8 cellular contexts compared by ENCODE assay signal in genomic region chr14:49586673-49587460, GRCh38. TPM values are rescaled to one million over a fixed set of nuclear protein-coding genes. Genes with fewer than 3 reads are reported as not detected.
DNase-seq lines count a peak whose midpoint lies in the region; ATAC-seq and TF ChIP-seq lines count a peak whose summit lies in the region.

No MANE protein-coding gene starts in this region.

- peak; percentile 56 to 98 (median 81) for TF ChIP-seq CTCF in HCT116 (IDR thresholded peaks at IDR 0.05 in 2 of 3, conservative IDR thresholded peaks at IDR 0.05 in 1 of 3; ENCODE audit: borderline replicate concordance in 1 of 3, insufficient read depth in 1 of 3, low read depth in 2 of 3, low read length in 2 of 3)
- TF ChIP-seq CTCF in RWPE2 (IDR thresholded peaks at IDR 0.05; ENCODE audit: poor library complexity, severe bottlenecking), result peak; percentile 99
- peak; percentile 73 to 90 (median 82) for TF ChIP-seq CTCF in heart right ventricle (IDR thresholded peaks at IDR 0.05)

- ATAC-seq in HCT116 (peak; percentile 27), RWPE2 (ENCODE audit: low read depth) (peak; percentile 17), heart right ventricle (peak; percentile 2 to 48 (median 22))

- peak overlapping the region; percentile 66 for H3K4me2 ChIP-seq in HCT116 (ENCODE audit: low read length)

- peaks cover 23% of the 10 kb centered on the region; the same call in 1 of the 2 replicates for H4K20me1 ChIP-seq in HCT116 (ENCODE audit: insufficient read depth)

- no peaks in the 10 kb centered on the region for H3K9me2 ChIP-seq in HCT116 (ENCODE audit: insufficient read depth)

- peaks cover 14 to 32% of the 10 kb centered on the region in 2 experiments; a peak in 3 of 4 replicates for H3K36me3 ChIP-seq in HCT116 (ENCODE audit: control insufficient read depth in 1 of 2, insufficient read depth in 2 of 2, low read length in 2 of 2)
- H3K36me3 ChIP-seq in RWPE2 (ENCODE audit: low read depth), result peaks cover 42% of the 10 kb centered on the region
- H3K36me3 ChIP-seq in heart right ventricle, result peaks cover 0 to 29% (median 8%) of the 10 kb centered on the region in 9 donors

- RAD21 ChIA-PET in HCT116 (lab: Charles Lee; ENCODE audit: low non-redundant PET in 1 of 2, low total read pairs in 2 of 2, uncharacterized antibody in 2 of 2, unreplicated experiment in 2 of 2), result no interaction called here

- H3K27ac ChIP-seq in HCT116 (ENCODE audit: low read depth, low read length), result peak overlapping the region; percentile 81
- H3K27ac ChIP-seq in RWPE2 (ENCODE audit: poor library complexity, severe bottlenecking), result peak overlapping the region; percentile 71
- H3K27ac ChIP-seq in heart right ventricle, result peak overlapping the region; percentile 84 to 97 (median 93)

- H3K9ac ChIP-seq in HCT116 (ENCODE audit: low read length), result peak overlapping the region; percentile 40

- DNase-seq in HCT116 (ENCODE audit: low read depth, low spot score) (peak; percentile 72), LoVo (ENCODE audit: low spot score) (peak; percentile 66), RWPE2 (ENCODE audit: low spot score) (no peak), amniotic epithelial cell (ENCODE audit: low read depth) (peak; percentile 71), heart right ventricle (peak in 1 of 2 donors; percentile 20), putamen (ENCODE audit: low spot score) (peak; percentile 65)
- DNase-seq in activated CD4-positive, CD25-positive, alpha-beta regulatory T cell treated with anti-CD3 and anti-CD28 coated beads, Interleukin-2, amount 50 U/mL, for 72 hours, result no peak

- peak; percentile 39 for TF ChIP-seq RAD21 in HCT116 (IDR thresholded peaks at IDR 0.05; ENCODE audit: low read depth)

- H3K4me1 ChIP-seq in HCT116 (ENCODE audit: control insufficient read depth in 1 of 2, insufficient read depth in 2 of 2, low read length in 2 of 2) (peaks cover 12 to 41% of the 10 kb centered on the region in 2 experiments), RWPE2 (ENCODE audit: insufficient read depth, poor library complexity, severe bottlenecking) (peaks cover 25% of the 10 kb centered on the region), heart right ventricle (peaks cover 4 to 41% (median 20%) of the 10 kb centered on the region in 9 donors)

- 0 to 2% methylated on average over 11 to 12 of the region's 21 CpGs for WGBS in heart right ventricle, 2 donors

- BruUV-seq in HCT116 (replicated peaks; lab: Mats Ljungman, UMichigan), result no TSS peak

- POLR2A ChIA-PET in HCT116 (lab: Charles Lee), result interaction anchor here (0.7 to 2.8 kb wide), 8 partner anchors 8 to 725 kb away, joined by 3 to 15 read pairs (median 4); partner anchors contain the start of genes DMAC2L, L2HGDH, LRR1 and MGAT2

- CTCF ChIA-PET in HCT116 (lab: Charles Lee), result interaction anchor here (0.6 to 2.0 kb wide), 11 partner anchors 8 to 1013 kb away, joined by 3 to 16 read pairs (median 4); partner anchors contain the start of genes LRR1, MGAT2 and RPL36AL

- H3K27me3 ChIP-seq in HCT116 (ENCODE audit: insufficient read depth, low read length) (no peaks in the 10 kb centered on the region), RWPE2 (ENCODE audit: insufficient read depth, poor library complexity, severe bottlenecking) (no peaks in the 10 kb centered on the region), heart right ventricle (no peaks in the 10 kb centered on the region)

- H3K4me3 ChIP-seq in GM08714 (ENCODE audit: low read length), result peak overlapping the region; percentile 50; the same call in 1 of the 2 replicates
- H3K4me3 ChIP-seq in HCT116 (replicated peaks in 1 of 2; ENCODE audit: low read depth in 1 of 2, low read length in 2 of 2), result peak overlapping the region; percentile 20 to 44
- peak overlapping the region; percentile 83 for H3K4me3 ChIP-seq in RWPE2 (ENCODE audit: severe bottlenecking)
- peak overlapping the region in 9 of 10 donors; percentile 77 to 99 (median 89) for H3K4me3 ChIP-seq in heart right ventricle

- intact Hi-C loops in HCT116 (cut with micrococcal nuclease), result no loop called here
- intact Hi-C loops in heart right ventricle (cut with DNase I), result no loop called here

- no peak for TF ChIP-seq POLR2A in HCT116 (IDR thresholded peaks at IDR 0.05; ENCODE audit: borderline replicate concordance, extremely low read depth, insufficient read depth, insufficient read length)

- H3K9me3 ChIP-seq in HCT116 (ENCODE audit: control insufficient read depth in 1 of 2, insufficient read depth in 1 of 2, low read depth in 1 of 2, low read length in 2 of 2) (no peaks in the 10 kb centered on the region), RWPE2 (ENCODE audit: severe bottlenecking) (no peaks in the 10 kb centered on the region), heart right ventricle (no peaks in the 10 kb centered on the region)

- H2AFZ ChIP-seq in HCT116 (ENCODE audit: low read depth, low read length, poor library complexity, severe bottlenecking), result peak overlapping the region; percentile 47

- H3K79me2 ChIP-seq in HCT116 (ENCODE audit: insufficient read depth, low read length), result peaks cover 44% of the 10 kb centered on the region

TF ChIP-seq in HCT116, 20 proteins besides CTCF, POLR2A, EP300 and RAD21 (continues in another document):
- peak; percentile 11 for TF ChIP-seq SP1 (IDR thresholded peaks at IDR 0.05; ENCODE audit: low read depth)
- no peak for TF ChIP-seq ZBTB33 (IDR thresholded peaks at IDR 0.05; ENCODE audit: extremely low read depth, insufficient replicate concordance, low read length)
- no peak; the same call in 1 of the 2 replicates for TF ChIP-seq ELF1 (IDR thresholded peaks at IDR 0.05; ENCODE audit: borderline replicate concordance, low read depth)
- no peak for TF ChIP-seq EZH2phosphoT487 (IDR thresholded peaks at IDR 0.05; ENCODE audit: borderline replicate concordance)
- TF ChIP-seq POLR2AphosphoS5 (IDR thresholded peaks at IDR 0.05; ENCODE audit: low read depth, low read length), result no peak
- 0 out of 2 replicates have a peak, but pooled peaks have one; percentile 52 for TF ChIP-seq SIN3A (IDR thresholded peaks at IDR 0.05; ENCODE audit: low read depth)
- TF ChIP-seq, protein P1, sequence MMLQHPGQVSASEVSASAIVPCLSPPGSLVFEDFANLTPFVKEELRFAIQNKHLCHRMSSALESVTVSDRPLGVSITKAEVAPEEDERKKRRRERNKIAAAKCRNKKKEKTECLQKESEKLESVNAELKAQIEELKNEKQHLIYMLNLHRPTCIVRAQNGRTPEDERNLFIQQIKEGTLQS (IDR thresholded peaks at IDR 0.05), result peak; percentile 94
- TF ChIP-seq JUND (IDR thresholded peaks at IDR 0.05), result 0 out of 2 replicates have a peak, but pooled peaks have one; percentile 9
- TF ChIP-seq ZFX (IDR thresholded peaks at IDR 0.05), result no peak
- TF ChIP-seq CBX3 (IDR thresholded peaks at IDR 0.05; ENCODE audit: low read depth), result peak; percentile 89; the same call in 1 of the 2 replicates
- TF ChIP-seq CEBPB (IDR thresholded peaks at IDR 0.05; ENCODE audit: low read depth), result no peak; the same call in 1 of the 2 replicates
- TF ChIP-seq EZH2 (IDR thresholded peaks at IDR 0.05), result no peak
- peak; percentile 49; the same call in 1 of the 2 replicates for TF ChIP-seq FOSL1 (IDR thresholded peaks at IDR 0.05; ENCODE audit: low read depth)
- no peak for TF ChIP-seq EGR1 (IDR thresholded peaks at IDR 0.05; ENCODE audit: low read depth)
- TF ChIP-seq SRF (IDR thresholded peaks at IDR 0.05; ENCODE audit: low read depth), result no peak
- TF ChIP-seq TCF7L2 (IDR thresholded peaks at IDR 0.05; ENCODE audit: borderline replicate concordance, extremely low read depth, insufficient read depth, insufficient read length), result no peak

RNA-seq across cellular contexts. Expression of gene RPS29, which starts 0.7 kb away (rescaled TPM):
- total RNA-seq in HCT116 (2021; ENCODE audit: unreplicated experiment), result 1,825 TPM
- polyA plus RNA-seq in HCT116 (2012), result 5,659 and 7,428 TPM in 2 replicates
- total RNA-seq in heart right ventricle, result 100 to 1,000 TPM; 619 to 959 (median 708) TPM
- 1,000 to 10,000 TPM; 1,122 to 2,979 TPM for polyA plus RNA-seq in heart right ventricle

RNA-seq across cellular contexts. Expression of gene LRR1, which starts 11.9 kb away (rescaled TPM):
- 34.6 TPM for total RNA-seq in HCT116 (2021; ENCODE audit: unreplicated experiment)
- 13.1 and 20.6 TPM in 2 replicates for polyA plus RNA-seq in HCT116 (2012)
- total RNA-seq in heart right ventricle, result 10 to 100 TPM in 1 of 10 donors, 1 to 10 TPM in 9; 2.7 to 38.4 (median 7.0) TPM
- polyA plus RNA-seq in heart right ventricle, result 1 to 10 TPM; 3.3 to 5.7 TPM

RNA-seq across cellular contexts. Expression of gene RPL36AL, which starts 33.6 kb away (rescaled TPM):
- 212 TPM for total RNA-seq in HCT116 (2021; ENCODE audit: unreplicated experiment)
- 349 and 403 TPM in 2 replicates for polyA plus RNA-seq in HCT116 (2012)
- total RNA-seq in heart right ventricle, result 100 to 1,000 TPM; 103 to 164 (median 127) TPM
- 100 to 1,000 TPM; 253 to 562 TPM for polyA plus RNA-seq in heart right ventricle

RNA-seq across cellular contexts. Expression of gene MGAT2, which starts 33.7 kb away (rescaled TPM):
- total RNA-seq in HCT116 (2021; ENCODE audit: unreplicated experiment) (22.9 TPM), heart right ventricle (10 to 100 TPM in 9 of 10 donors, 1 to 10 TPM in 1; 9.7 to 23.4 (median 14.3) TPM)
- 8.5 and 12.1 TPM in 2 replicates for polyA plus RNA-seq in HCT116 (2012)
- polyA plus RNA-seq in heart right ventricle, result 10 to 100 TPM in 1 of 2 donors, 1 to 10 TPM in 1; 6.1 to 18.9 TPM

RNA-seq across cellular contexts. Expression of gene DNAAF2, which starts 48.2 kb away (rescaled TPM):
- 13.7 TPM for total RNA-seq in HCT116 (2021; ENCODE audit: unreplicated experiment)
- polyA plus RNA-seq in HCT116 (2012), result 6.0 and 6.9 TPM in 2 replicates
- 1 to 10 TPM; 4.1 to 6.9 (median 4.6) TPM for total RNA-seq in heart right ventricle
- 1 to 10 TPM; 2.9 to 5.3 TPM for polyA plus RNA-seq in heart right ventricle

Comparison
In these comparisons a context has a peak if more than half of its experiments do, and no peak if none do; other contexts are left out.
1. H3K4me3 ChIP-seq: peak in every context shown above with its lines; median percentile 89 in heart right ventricle; 83 in RWPE2; 50 in GM08714; 32 in HCT116.
2. DNase-seq: peak in HCT116 (single experiment), LoVo (single experiment), amniotic epithelial cell (single experiment) and putamen (single experiment); none in RWPE2 (single experiment) and activated CD4-positive, CD25-positive, alpha-beta regulatory T cell treated with anti-CD3 and anti-CD28 coated beads, Interleukin-2, amount 50 U/mL, for 72 hours (single experiment).
3. Peak in every context shown above with its lines, with median percentiles within 50 percentile points of each other: ATAC-seq, H3K27ac ChIP-seq and CTCF ChIP-seq.